Comparison of ENCODE assay signal across 16 cellular contexts in the genomic region with DNA sequence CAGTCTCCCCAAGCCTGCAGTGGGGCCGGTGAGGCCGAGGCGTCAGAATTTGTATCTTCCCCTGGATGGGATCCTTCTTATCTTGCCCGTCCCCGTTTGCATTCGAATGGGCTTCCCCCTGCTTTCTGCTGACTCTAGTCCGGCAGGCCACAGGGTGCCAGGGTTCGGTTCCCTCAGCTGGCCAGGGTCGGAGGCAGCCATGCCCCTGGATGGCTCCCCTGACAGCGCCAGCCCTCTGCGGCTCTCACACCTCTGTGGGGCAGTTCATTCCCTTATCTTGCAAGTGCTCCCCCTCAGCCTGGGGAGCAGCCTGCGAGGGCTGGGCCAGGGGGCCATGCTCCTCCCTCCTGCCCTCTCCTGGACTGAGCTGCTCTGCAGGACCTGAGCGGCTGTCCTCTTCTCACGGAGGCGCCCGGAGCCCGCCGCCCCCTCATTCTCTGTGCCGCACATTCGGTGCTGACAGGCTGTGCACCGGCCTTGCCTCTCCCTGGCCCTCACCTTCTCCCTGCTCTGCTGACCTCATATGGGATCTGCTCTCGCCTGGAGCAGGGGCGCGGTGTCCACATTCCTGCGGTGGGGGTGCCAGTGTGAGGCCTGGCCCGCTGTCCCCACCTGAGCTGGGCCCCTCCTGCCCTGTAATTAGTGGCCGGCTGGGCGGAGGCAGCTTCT. TPM values are rescaled to one million over a fixed set of nuclear protein-coding genes. Genes with fewer than 3 reads are reported as not detected.
A peak's percentile ranks its signal among the peaks of the same experiment; 100 is the strongest.
DNase-seq lines count a peak whose midpoint lies in the region; ATAC-seq and TF ChIP-seq lines count a peak whose summit lies in the region.
"Had no signal": no experiment of that assay in that cellular context is flagged by ENCODE, and none has a peak within 500 bp of the region (broad histone marks: within the 10 kb centered on the region; RNA-seq: fewer than 3 reads in every experiment).

No MANE protein-coding gene starts in this region.

- no peak for TF ChIP-seq CTCF in RWPE1 (conservative IDR thresholded peaks at IDR 0.05; ENCODE audit: low read depth)
- TF ChIP-seq CTCF in mucosa of descending colon (IDR thresholded peaks at IDR 0.05), result no peak

- H3K4me1 ChIP-seq in iPS DF 6.9 (ENCODE audit: control insufficient read depth, insufficient read depth, low read length), result peaks cover 16% of the 10 kb centered on the region
- no peaks in the 10 kb centered on the region for H3K4me1 ChIP-seq in mucosa of descending colon (ENCODE audit: low read depth)
- H3K4me1 ChIP-seq: ascending aorta, gastroesophageal sphincter had no signal

- no CpG with 5 or more reads among the region's 28 CpGs for WGBS in iPS DF 6.9 (ENCODE audit: insufficient coverage, insufficient read length)

- DNase-seq in ELF-1 (ENCODE audit: low read depth, low spot score) (peak; percentile 98), RWPE1 (ENCODE audit: low spot score) (peak; percentile 74), iPS DF 6.9 (ENCODE audit: low read depth, low spot score) (peak; percentile 45), mucosa of descending colon (peak in 1 of 3 donors; percentile 63), nucleus accumbens (lab: John Stamatoyannopoulos, UW) (no peak), hippocampal formation (lab: John Stamatoyannopoulos, UW) (no peak)
- no peak for DNase-seq in activated CD8-positive, alpha-beta memory T cell treated with anti-CD3 and anti-CD28 coated beads for 24 hours
- DNase-seq: activated gamma-delta T cell treated with Interleukin-2 at 50 U/mL for 16 hours; CD4-positive, alpha-beta memory T cell; naive thymus-derived CD8-positive, alpha-beta T cell; NCI-H446 had no signal

- peaks cover 18% of the 10 kb centered on the region for H3K36me3 ChIP-seq in iPS DF 6.9 (ENCODE audit: control insufficient read depth, insufficient read depth, low read length)
- H3K36me3 ChIP-seq in mucosa of descending colon (ENCODE audit: low read depth), result no peaks in the 10 kb centered on the region
- H3K36me3 ChIP-seq: ascending aorta had no signal

- H3K27ac ChIP-seq in RWPE1 (peak overlapping the region; percentile 65), iPS DF 6.9 (ENCODE audit: low read length) (no peak overlapping the region)
- H3K27ac ChIP-seq: ascending aorta, coronary artery, gastroesophageal sphincter had no signal

- POLR2A ChIA-PET in RWPE1 (lab: Yijun Ruan, JAX; ENCODE audit: low non-redundant PET), result no interaction called here

- H3K4me3 ChIP-seq in iPS DF 6.9 (ENCODE audit: low read length) (no peak overlapping the region), mucosa of descending colon (no peak overlapping the region)
- H3K4me3 ChIP-seq: ascending aorta, coronary artery, gastroesophageal sphincter had no signal

- ATAC-seq in mucosa of descending colon (peak; percentile 69), GM21515 (IDR thresholded peaks at IDR 0.05; ENCODE audit: unreplicated experiment) (no peak)
- ATAC-seq: gastroesophageal sphincter; naive thymus-derived CD8-positive, alpha-beta T cell had no signal

- CTCF ChIA-PET in RWPE1 (lab: Yijun Ruan, JAX), result interaction anchor here (0.6 kb wide), 1 partner anchor 19 kb away, joined by 3 read pairs; no protein-coding TSS in a partner anchor

- H3K27me3 ChIP-seq in iPS DF 6.9 (ENCODE audit: control insufficient read depth, insufficient read depth, low read length), result no peaks in the 10 kb centered on the region
- H3K27me3 ChIP-seq: ascending aorta had no signal

- no peaks in the 10 kb centered on the region for H3K9me3 ChIP-seq in iPS DF 6.9 (ENCODE audit: control insufficient read depth, insufficient read depth, low read length)
- H3K9me3 ChIP-seq in mucosa of descending colon, result no peaks in the 10 kb centered on the region
- H3K9me3 ChIP-seq: ascending aorta, gastroesophageal sphincter had no signal

- intact Hi-C loops in mucosa of descending colon (cut with DNase I, micrococcal nuclease), result no loop called here

RNA-seq across cellular contexts. Expression of gene KIF26A, which starts 32.8 kb away (rescaled TPM):
- total RNA-seq in mucosa of descending colon, result 1 to 10 TPM; 3.8 to 7.7 (median 6.5) TPM
- total RNA-seq: LHCN-M2 had no signal

Comparison
In these comparisons a context has a peak if more than half of its experiments do, and no peak if none do; other contexts are left out.
1. DNase-seq: peak in ELF-1 (single experiment), RWPE1 (single experiment) and iPS DF 6.9 (single experiment); none in activated CD8-positive, alpha-beta memory T cell treated with anti-CD3 and anti-CD28 coated beads for 24 hours (single experiment), nucleus accumbens (0 of 56) and hippocampal formation (0 of 2).